ENCODE assay signal across 8 cellular contexts in genomic region chr3:93973160-93974126, GRCh38. TPM values are rescaled to one million over a fixed set of nuclear protein-coding genes. Genes with fewer than 3 reads are reported as not detected.
DNase-seq lines count a peak whose midpoint lies in the region; ATAC-seq, FAIRE-seq and TF ChIP-seq lines count a peak whose summit lies in the region.

Gene PROS1, minus strand, starts transcription at chr3:93973896. Its CDS starts 147 bp downstream, at chr3:93973749.

- H3K27me3 Mint-ChIP-seq in naive thymus-derived CD4-positive, alpha-beta T cell = peaks cover 9 to 27% (median 15%) of the 10 kb centered on the region in 5 donors

- peak; percentile 55 for FAIRE-seq in HTR-8/SVneo (lab: Jason Lieb, UNC)

- ATAC-seq in GM21515 (IDR thresholded peaks at IDR 0.05; ENCODE audit: unreplicated experiment) = peak; percentile 91
- peak; percentile 90 for ATAC-seq in naive thymus-derived CD4-positive, alpha-beta T cell

- POLR2A ChIA-PET in naive thymus-derived CD4-positive, alpha-beta T cell (lab: Charles Lee) = interaction anchor here (1.6 kb wide), 1 partner anchor 89 kb away, joined by 7 read pairs; the partner anchor contains the start of genes DHFR2 and NSUN3

- H3K9me3 Mint-ChIP-seq in naive thymus-derived CD4-positive, alpha-beta T cell = no peaks in the 10 kb centered on the region

- no peaks in the 10 kb centered on the region for H3K9me3 ChIP-seq in naive thymus-derived CD4-positive, alpha-beta T cell (ENCODE audit: control insufficient read depth in 2 of 3, low read length in 3 of 3)

- H3K36me3 Mint-ChIP-seq in naive thymus-derived CD4-positive, alpha-beta T cell = no peaks in the 10 kb centered on the region

- H3K4me1 ChIP-seq in naive thymus-derived CD4-positive, alpha-beta T cell (ENCODE audit: control insufficient read depth in 2 of 2, insufficient read depth in 2 of 2, low read length in 2 of 2) = peaks cover 0 to 10% of the 10 kb centered on the region in 2 donors

- no peaks in the 10 kb centered on the region for H3K27me3 ChIP-seq in naive thymus-derived CD4-positive, alpha-beta T cell (ENCODE audit: control insufficient read depth in 2 of 2, insufficient read depth in 2 of 2, low read length in 2 of 2)

- no peak for TF ChIP-seq CTCF in fibroblast of villous mesenchyme (IDR thresholded peaks at IDR 0.05; ENCODE audit: insufficient read depth, low read depth, low read length)

- CTCF ChIA-PET in naive thymus-derived CD4-positive, alpha-beta T cell (lab: Charles Lee) = interaction anchor here (0.7 kb wide), 1 partner anchor 39 kb away, joined by 3 read pairs; no protein-coding TSS in a partner anchor

- H3K4me1 Mint-ChIP-seq in naive thymus-derived CD4-positive, alpha-beta T cell = peaks cover 9 to 13% (median 11%) of the 10 kb centered on the region in 7 donors

- H3K27ac Mint-ChIP-seq in naive thymus-derived CD4-positive, alpha-beta T cell = peak within 1 kb of the TSS in 3 of 9 donors; percentile 47 to 75 (median 55)

- intact Hi-C loops in naive thymus-derived CD4-positive, alpha-beta T cell (cut with micrococcal nuclease) = no loop called here

- H3K4me3 Mint-ChIP-seq in naive thymus-derived CD4-positive, alpha-beta T cell = peak within 1 kb of the TSS; percentile 76 to 93 (median 83)

- H3K36me3 ChIP-seq in naive thymus-derived CD4-positive, alpha-beta T cell (ENCODE audit: control insufficient read depth in 2 of 3, insufficient read depth in 3 of 3, low read length in 3 of 3) = no peaks in the 10 kb centered on the region

- peak; percentile 85 for DNase-seq in D341Med (ENCODE audit: low spot score)
- DNase-seq in HTR-8/SVneo (ENCODE audit: insufficient read length, low spot score) = peak; percentile 56
- peak; percentile 88 for DNase-seq in RKO (ENCODE audit: low spot score)
- DNase-seq in activated gamma-delta T cell treated with Interleukin-2 at 50 U/mL for 16 hours = peak; percentile 9
- peak; percentile 87 for DNase-seq in fibroblast of villous mesenchyme (ENCODE audit: low read depth)
- peak; percentile 22 to 65 (median 35) for DNase-seq in naive thymus-derived CD4-positive, alpha-beta T cell
- DNase-seq in stromal cell of bone marrow (ENCODE audit: low read depth) = peak; percentile 85

- H3K4me3 ChIP-seq in fibroblast of villous mesenchyme (ENCODE audit: low read depth, low read length) = peak within 1 kb of the TSS; percentile 68
- peak within 1 kb of the TSS; percentile 66 for H3K4me3 ChIP-seq in naive thymus-derived CD4-positive, alpha-beta T cell (ENCODE audit: low read length)

- H3K27ac ChIP-seq in naive thymus-derived CD4-positive, alpha-beta T cell (ENCODE audit: low read depth, low read length) = no peak within 1 kb of the TSS

RNA-seq across cellular contexts. Expression of gene PROS1, which starts in this region (rescaled TPM):
- 12.1 and 14.2 TPM in 2 replicates for total RNA-seq in fibroblast of villous mesenchyme
- under 1 TPM in 2 of 5 experiments, not detected in 3; 0.54 to 0.80 TPM for total RNA-seq in naive thymus-derived CD4-positive, alpha-beta T cell
- polyA plus RNA-seq in naive thymus-derived CD4-positive, alpha-beta T cell = under 1 TPM in 1 of 2 donors, not detected in 1; 0.13 TPM

Comparison
In these comparisons a context has a peak if more than half of its experiments do, and no peak if none do; other contexts are left out.
1. Peak in DNase-seq, ATAC-seq and H3K4me3 ChIP-seq in naive thymus-derived CD4-positive, alpha-beta T cell; RNA of the gene not detected or under 1 TPM.
2. DNase-seq: peak in every context shown above with its lines; median percentile 88 in RKO; 87 in fibroblast of villous mesenchyme; 85 in D341Med; 85 in stromal cell of bone marrow; 56 in HTR-8/SVneo; 35 in naive thymus-derived CD4-positive, alpha-beta T cell; 9 in activated gamma-delta T cell treated with Interleukin-2 at 50 U/mL for 16 hours.